13 cellular contexts compared by ENCODE assay signal in the genomic region with DNA sequence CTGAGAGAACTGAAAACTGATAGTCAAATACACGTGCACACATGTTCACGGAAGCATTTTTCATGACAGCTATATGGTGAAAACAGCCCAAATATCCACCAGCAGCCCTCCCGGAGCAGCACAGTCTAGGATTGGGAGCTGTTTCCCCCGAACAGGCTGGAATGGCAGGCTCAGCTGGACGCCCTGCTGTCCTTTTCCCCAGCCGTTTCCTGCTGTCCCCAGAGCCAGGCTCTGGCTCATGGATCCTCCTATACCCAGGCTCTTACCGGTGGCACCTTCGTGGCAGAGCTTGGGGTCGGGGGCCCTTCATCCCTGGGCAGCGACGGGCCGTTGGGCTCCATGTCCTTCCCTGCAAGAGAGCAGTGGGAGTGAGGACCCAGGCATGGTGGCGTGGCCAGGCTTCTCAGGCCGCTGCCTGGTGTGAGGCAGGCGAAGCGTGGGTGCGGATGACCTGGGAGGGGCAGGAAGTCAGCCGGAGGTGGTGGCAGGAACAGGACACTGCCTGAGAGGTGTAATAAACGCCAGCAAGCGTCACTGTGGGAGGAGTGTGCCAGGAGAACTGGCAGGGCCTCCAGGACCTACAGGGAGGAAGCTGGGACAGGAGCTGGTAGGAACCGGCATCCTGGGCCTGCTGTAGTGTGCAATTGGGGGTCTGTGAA. TPM values are rescaled to one million over a fixed set of nuclear protein-coding genes. Genes with fewer than 3 reads are reported as not detected.
DNase-seq lines count a peak whose midpoint lies in the region; ATAC-seq and TF ChIP-seq lines count a peak whose summit lies in the region.
"Had no signal": no experiment of that assay in that cellular context is flagged by ENCODE, and none has a peak within 500 bp of the region (broad histone marks: within the 10 kb centered on the region; RNA-seq: fewer than 3 reads in every experiment).

No MANE protein-coding gene starts in this region.

- H3K27ac ChIP-seq in right atrium auricular region (peak overlapping the region in 1 of 2 donors; percentile 54), A673 (ENCODE audit: low read depth, low read length, poor library complexity, severe bottlenecking) (no peak overlapping the region)

- no peak for ATAC-seq in Right ventricle myocardium inferior
- ATAC-seq in esophagus mucosa = peak; percentile 7
- ATAC-seq in natural killer cell treated with Interleukin-12 subunit alpha and Interleukin-12 subunit beta and Interleukin-15 and Interleukin-18, amount 100 ng/mL, for 72 hours = peak; percentile 64 to 84
- ATAC-seq in GM21515 (IDR thresholded peaks at IDR 0.05; ENCODE audit: unreplicated experiment) = no peak
- no peak for ATAC-seq in HG02970 (IDR thresholded peaks at IDR 0.05; ENCODE audit: low FRiP score, unreplicated experiment)

- H3K27me3 ChIP-seq in right atrium auricular region (no peaks in the 10 kb centered on the region), A673 (replicated peaks; ENCODE audit: insufficient read depth, low read depth, low read length, poor library complexity) (no peaks in the 10 kb centered on the region)

- H3K27ac Mint-ChIP-seq in natural killer cell treated with Interleukin-12 subunit alpha and Interleukin-12 subunit beta and Interleukin-15 and Interleukin-18, amount 100 ng/mL, for 72 hours = peak overlapping the region; percentile 33 to 84
- H3K27ac Mint-ChIP-seq: T-helper 1 cell treated with Interleukin-12 subunit alpha and Interleukin-12 subunit beta and Interleukin-4 antibody, amounts not matched to agents 30 μg/mL and 1 μg/mL, for 36 hours had no signal

- no peak overlapping the region for H3K4me3 ChIP-seq in right atrium auricular region
- no peak overlapping the region for H3K4me3 ChIP-seq in A673 (ENCODE audit: low read depth, low read length, poor library complexity, severe bottlenecking)

- POLR2A ChIA-PET in A673 (lab: Charles Lee; ENCODE audit: low non-redundant PET) = no interaction called here

- H3K4me1 Mint-ChIP-seq in natural killer cell treated with Interleukin-12 subunit alpha and Interleukin-12 subunit beta and Interleukin-15 and Interleukin-18, amount 100 ng/mL, for 72 hours (ENCODE audit: low read depth in 2 of 2) = peaks cover 12 to 30% of the 10 kb centered on the region in 2 donors

- DNase-seq in Right ventricle myocardium inferior (ENCODE audit: missing footprints) = peak; percentile 67
- no peak for DNase-seq in right atrium auricular region (ENCODE audit: low spot score)
- DNase-seq in natural killer cell treated with Interleukin-12 subunit alpha and Interleukin-12 subunit beta and Interleukin-15 and Interleukin-18, amount 100 ng/mL, for 72 hours (ENCODE audit: low spot score) = peak; percentile 72
- no peak for DNase-seq in A673 (ENCODE audit: low spot score)
- no peak for DNase-seq in ACHN
- DNase-seq: effector CD8-positive, alpha-beta T cell; hippocampal formation; NCI-H1105 treated with DMSO at 0.1 percent for 48 hours; stimulated activated naive CD4-positive, alpha-beta T cell treated with Interleukin-2 at 50 U/mL for 16 hours had no signal

- BruUV-seq in A673 (replicated peaks; lab: Mats Ljungman, UMichigan) = no TSS peak

- CTCF ChIA-PET in A673 (lab: Charles Lee) = no interaction called here

- TF ChIP-seq CTCF in right atrium auricular region (IDR thresholded peaks at IDR 0.05) = no peak
- TF ChIP-seq CTCF in A673 (conservative IDR thresholded peaks at IDR 0.05; ENCODE audit: low read depth, low read length) = no peak

- H3K36me3 ChIP-seq in right atrium auricular region (peaks cover 8% of the 10 kb centered on the region), A673 (ENCODE audit: insufficient read depth, low read length, poor library complexity, severe bottlenecking) (peaks cover 4% of the 10 kb centered on the region)

- H3K36me3 Mint-ChIP-seq in natural killer cell treated with Interleukin-12 subunit alpha and Interleukin-12 subunit beta and Interleukin-15 and Interleukin-18, amount 100 ng/mL, for 72 hours = no peaks in the 10 kb centered on the region

- in situ Hi-C loops in ACHN (cut with HindIII; ENCODE audit: low pct_ligation_motif_present, low pct_unique_long_range_greater_than_20kb, low sequenced_read_pairs) = no loop called here

- H3K4me1 ChIP-seq in right atrium auricular region = peaks cover 0 to 42% of the 10 kb centered on the region in 2 donors
- H3K4me1 ChIP-seq in A673 (ENCODE audit: insufficient read depth, low read length, poor library complexity, severe bottlenecking) = no peaks in the 10 kb centered on the region

- no peaks in the 10 kb centered on the region for H3K9me3 Mint-ChIP-seq in natural killer cell treated with Interleukin-12 subunit alpha and Interleukin-12 subunit beta and Interleukin-15 and Interleukin-18, amount 100 ng/mL, for 72 hours
- H3K9me3 Mint-ChIP-seq: T-helper 1 cell treated with Interleukin-12 subunit alpha and Interleukin-12 subunit beta and Interleukin-4 antibody, amounts not matched to agents 30 μg/mL and 1 μg/mL, for 36 hours had no signal

- H3K4me3 Mint-ChIP-seq in natural killer cell treated with Interleukin-12 subunit alpha and Interleukin-12 subunit beta and Interleukin-15 and Interleukin-18, amount 100 ng/mL, for 72 hours = peak overlapping the region; percentile 48
- H3K4me3 Mint-ChIP-seq: T-helper 1 cell treated with Interleukin-12 subunit alpha and Interleukin-12 subunit beta and Interleukin-4 antibody, amounts not matched to agents 30 μg/mL and 1 μg/mL, for 36 hours had no signal

- H3K9me3 ChIP-seq in right atrium auricular region (no peaks in the 10 kb centered on the region), A673 (ENCODE audit: low read depth, low read length, poor library complexity, severe bottlenecking) (no peaks in the 10 kb centered on the region)

- intact Hi-C loops in Right ventricle myocardium inferior (cut with DNase I) (no loop called here), A673 (cut with micrococcal nuclease; ENCODE audit: unreplicated experiment) (no loop called here)

- H3K27me3 Mint-ChIP-seq in natural killer cell treated with Interleukin-12 subunit alpha and Interleukin-12 subunit beta and Interleukin-15 and Interleukin-18, amount 100 ng/mL, for 72 hours = no peaks in the 10 kb centered on the region

RNA-seq across cellular contexts. Expression of a gene that starts 38.8 kb away (rescaled TPM):
- total RNA-seq in Right ventricle myocardium inferior (18.4 TPM), right atrium auricular region (10 to 100 TPM; 11.1 to 17.8 TPM), esophagus mucosa (13.4 TPM), A673 (2021) (28.4 and 30.1 TPM in 2 replicates)
- total RNA-seq in natural killer cell treated with Interleukin-12 subunit alpha and Interleukin-12 subunit beta and Interleukin-15 and Interleukin-18, amount 100 ng/mL, for 72 hours = 10 to 100 TPM; 58.3 to 74.6 TPM

Comparison
In these comparisons a context has a peak if more than half of its experiments do, and no peak if none do; other contexts are left out.
1. DNase-seq: peak in Right ventricle myocardium inferior (single experiment) and natural killer cell treated with Interleukin-12 subunit alpha and Interleukin-12 subunit beta and Interleukin-15 and Interleukin-18, amount 100 ng/mL, for 72 hours (single experiment); none in right atrium auricular region (single experiment), A673 (single experiment) and ACHN (single experiment).
2. ATAC-seq: peak in esophagus mucosa (single experiment) and natural killer cell treated with Interleukin-12 subunit alpha and Interleukin-12 subunit beta and Interleukin-15 and Interleukin-18, amount 100 ng/mL, for 72 hours (2 of 2); none in Right ventricle myocardium inferior (single experiment), GM21515 (single experiment) and HG02970 (single experiment).